8 cellular contexts compared by ENCODE assay signal in genomic region chr13:97434417-97435296, GRCh38. TPM values are rescaled to one million over a fixed set of nuclear protein-coding genes. Genes with fewer than 3 reads are reported as not detected.
DNase-seq lines count a peak whose midpoint lies in the region; ATAC-seq and TF ChIP-seq lines count a peak whose summit lies in the region.

No MANE protein-coding gene starts in this region.

- H3K27me3 ChIP-seq in BE2C (no peaks in the 10 kb centered on the region), Karpas-422 (ENCODE audit: low read length) (no peaks in the 10 kb centered on the region)

- peak overlapping the region; percentile 78 for H3K4me3 ChIP-seq in BE2C (ENCODE audit: low read depth, low read length)
- peak overlapping the region; percentile 75 for H3K4me3 ChIP-seq in Karpas-422 (ENCODE audit: low read length)
- peak overlapping the region; percentile 85 for H3K4me3 ChIP-seq in mesodermal cell (ENCODE audit: extremely low read depth, insufficient read depth, low read length, poor library complexity, severe bottlenecking)

- H3K9me3 ChIP-seq in BE2C (no peaks in the 10 kb centered on the region), Karpas-422 (ENCODE audit: low read length) (no peaks in the 10 kb centered on the region), mesodermal cell (ENCODE audit: control insufficient read depth, low read length) (no peaks in the 10 kb centered on the region)

- H3K4me1 ChIP-seq in BE2C, result no peaks in the 10 kb centered on the region; the same call in 1 of the 2 replicates
- H3K4me1 ChIP-seq in Karpas-422 (ENCODE audit: low read length), result peaks cover 52% of the 10 kb centered on the region
- peaks cover 3% of the 10 kb centered on the region for H3K4me1 ChIP-seq in mesodermal cell (ENCODE audit: control insufficient read depth, insufficient read depth, low read length, poor library complexity, severe bottlenecking)

- WGBS in mesodermal cell (ENCODE audit: insufficient coverage in 2 of 2), 2 experiments, result 0 to 1% methylated on average over 44 to 48 of the region's 59 CpGs

- H3K4me2 ChIP-seq in Karpas-422 (ENCODE audit: low read depth, low read length, poor library complexity, severe bottlenecking), result peak overlapping the region; percentile 80

- H3K36me3 ChIP-seq in BE2C, result no peaks in the 10 kb centered on the region
- peaks cover 22% of the 10 kb centered on the region for H3K36me3 ChIP-seq in Karpas-422 (ENCODE audit: insufficient read depth, low read length)
- H3K36me3 ChIP-seq in mesodermal cell (ENCODE audit: control insufficient read depth, insufficient read depth, low read length), result peaks cover 26% of the 10 kb centered on the region

- DNase-seq in BE2C (peak; percentile 53), Karpas-422 (peak; percentile 73), ecto neural progenitor cell (ENCODE audit: low spot score) (peak; percentile 76)
- peak; percentile 22 for DNase-seq in activated CD4-positive, alpha-beta T cell treated with anti-CD3 and anti-CD28 coated beads, Interleukin-2, amount 50 U/mL, for 1 hour
- DNase-seq in stimulated activated CD8-positive, alpha-beta memory T cell treated with anti-CD3 and anti-CD28 coated beads, Interleukin-15, amount 100 ng/mL, for 48 hours (ENCODE audit: low read depth in 2 of 2), result peak; percentile 11 to 21

- H2AFZ ChIP-seq in Karpas-422 (ENCODE audit: low read length), result peak overlapping the region; percentile 25; the same call in 1 of the 2 replicates

- H3K9ac ChIP-seq in Karpas-422 (ENCODE audit: low read length), result peak overlapping the region; percentile 80

- H3K27ac ChIP-seq in Karpas-422 (ENCODE audit: low read length), result peak overlapping the region; percentile 38; the same call in 1 of the 2 replicates
- peak overlapping the region; percentile 77 for H3K27ac ChIP-seq in mesodermal cell (ENCODE audit: low read depth, low read length, severe bottlenecking)

- H3K9me2 ChIP-seq in Karpas-422 (replicated peaks; ENCODE audit: insufficient read depth, low read length), result no peaks in the 10 kb centered on the region

- no peak for TF ChIP-seq CTCF in BE2C (IDR thresholded peaks at IDR 0.05; ENCODE audit: low read depth, low read length)

- ATAC-seq in GM19455 (IDR thresholded peaks at IDR 0.05; ENCODE audit: unreplicated experiment) (peak; percentile 5), GM18861 (IDR thresholded peaks at IDR 0.05; ENCODE audit: unreplicated experiment) (no peak)

- peaks cover 53% of the 10 kb centered on the region for H3K79me2 ChIP-seq in Karpas-422 (ENCODE audit: low read length)

- 0 out of 2 replicates have a peak, but pooled peaks cover 3% of the 10 kb centered on the region for H4K20me1 ChIP-seq in Karpas-422 (ENCODE audit: insufficient read depth, low read depth, low read length)

RNA-seq across cellular contexts. Expression of gene RAP2A, which starts 0.7 kb away (rescaled TPM):
- polyA plus RNA-seq in BE2C (2012; ENCODE audit: insufficient read depth, insufficient read length, low read depth), result 24.7 TPM
- total RNA-seq in Karpas-422 (2014; rRNA removed; shearing (Covaris generic); ENCODE audit: low replicate concordance), result 29.1 and 47.9 TPM in 2 replicates
- polyA plus RNA-seq in mesodermal cell (2013, experiment 1 of 2), result 35.2 TPM
- 33.3 TPM for polyA plus RNA-seq in mesodermal cell (2013, experiment 2 of 2)

Comparison
In these comparisons a context has a peak if more than half of its experiments do, and no peak if none do; other contexts are left out.
1. DNase-seq: peak in every context shown above with its lines; median percentile 76 in ecto neural progenitor cell; 73 in Karpas-422; 53 in BE2C; 22 in activated CD4-positive, alpha-beta T cell treated with anti-CD3 and anti-CD28 coated beads, Interleukin-2, amount 50 U/mL, for 1 hour; 16 in stimulated activated CD8-positive, alpha-beta memory T cell treated with anti-CD3 and anti-CD28 coated beads, Interleukin-15, amount 100 ng/mL, for 48 hours.